ENCODE assay signal across 23 cellular contexts in genomic region chr3:147514366-147514765, GRCh38.
DNase-seq lines count a peak whose midpoint lies in the region; ATAC-seq and TF ChIP-seq lines count a peak whose summit lies in the region.
"Had no signal": no experiment of that assay in that cellular context is flagged by ENCODE, and none has a peak within 500 bp of the region (broad histone marks: within the 10 kb centered on the region; RNA-seq: fewer than 3 reads in every experiment).

No MANE protein-coding gene starts in this region.

- H3K79me2 ChIP-seq in Loucy (ENCODE audit: insufficient read depth, low read length) (no peaks in the 10 kb centered on the region), neural progenitor cell (ENCODE audit: low read depth) (no peaks in the 10 kb centered on the region)

- no peak overlapping the region for H3K9ac ChIP-seq in BLaER1 treated with 17β-estradiol and CSF1 and Interleukin-3, amounts not matched to agents 10 nM and 100 nM
- no peak overlapping the region for H3K9ac ChIP-seq in Loucy (ENCODE audit: low read depth, low read length, poor library complexity, severe bottlenecking)
- no peak overlapping the region for H3K9ac ChIP-seq in neural progenitor cell

- H3K4me3 Mint-ChIP-seq in neural progenitor cell: peak overlapping the region; percentile 28
- H3K4me3 Mint-ChIP-seq: CD14-positive monocyte; CD8-positive, alpha-beta memory T cell; H9 had no signal

- H3K9me3 Mint-ChIP-seq in neural progenitor cell: peaks cover 9% of the 10 kb centered on the region
- H3K9me3 Mint-ChIP-seq: H9 had no signal

- H3F3A ChIP-seq in Loucy (ENCODE audit: low read depth) (no peaks in the 10 kb centered on the region), neural progenitor cell (ENCODE audit: low read depth) (peaks cover 24% of the 10 kb centered on the region)

- H3K4me1 ChIP-seq in BLaER1 treated with 17β-estradiol and CSF1 and Interleukin-3, amounts not matched to agents 10 nM and 100 nM: peaks cover 7 to 21% (median 15%) of the 10 kb centered on the region in 10 experiments; a peak in 18 of 20 replicates
- peaks cover 10% of the 10 kb centered on the region for H3K4me1 ChIP-seq in Loucy (ENCODE audit: insufficient read depth, low read length, poor library complexity, severe bottlenecking)
- H3K4me1 ChIP-seq in neural progenitor cell: peaks cover 34% of the 10 kb centered on the region
- H3K4me1 ChIP-seq: Peyer's patch had no signal

- H4K20me1 ChIP-seq in BLaER1 treated with 17β-estradiol and CSF1 and Interleukin-3, amounts not matched to agents 10 nM and 100 nM: no peaks in the 10 kb centered on the region
- H4K20me1 ChIP-seq in Loucy (ENCODE audit: insufficient read depth, low read length, poor library complexity, severe bottlenecking) (no peaks in the 10 kb centered on the region), neural progenitor cell (ENCODE audit: low read depth) (no peaks in the 10 kb centered on the region)

- no peak overlapping the region for H2AFZ ChIP-seq in Loucy (ENCODE audit: low read length)
- H2AFZ ChIP-seq in neural progenitor cell (replicated peaks): no peak overlapping the region

- no peak for TF ChIP-seq CTCF in Loucy (conservative IDR thresholded peaks at IDR 0.05; ENCODE audit: low read length)
- no peak for TF ChIP-seq CTCF in neural progenitor cell (IDR thresholded peaks at IDR 0.05)

- 0 out of 22 replicates have a peak, but pooled peaks cover 0 to 3% (median 0%) of the 10 kb centered on the region in 11 experiments for H3K9me3 ChIP-seq in BLaER1 treated with 17β-estradiol and CSF1 and Interleukin-3, amounts not matched to agents 10 nM and 100 nM (replicated peaks in 1 of 11)
- H3K9me3 ChIP-seq in Loucy (ENCODE audit: insufficient read depth, low read depth, low read length) (no peaks in the 10 kb centered on the region), neural progenitor cell (ENCODE audit: low read depth) (no peaks in the 10 kb centered on the region)
- H3K9me3 ChIP-seq: Peyer's patch had no signal

- peak overlapping the region; percentile 64 for H3K27ac Mint-ChIP-seq in neural progenitor cell
- H3K27ac Mint-ChIP-seq: CD14-positive monocyte; CD8-positive, alpha-beta memory T cell had no signal

- H3K36me3 Mint-ChIP-seq in neural progenitor cell: peaks cover 23% of the 10 kb centered on the region
- H3K36me3 Mint-ChIP-seq: CD14-positive monocyte; CD8-positive, alpha-beta memory T cell had no signal

- DNase-seq in dermis blood vessel endothelial cell: peak; percentile 22
- DNase-seq in neural progenitor cell (ENCODE audit: low spot score): peak; percentile 62
- DNase-seq in stimulated activated CD4-positive, alpha-beta T cell treated with anti-CD3 and anti-CD28 coated beads, Interleukin-4, amount 100 ng/mL, for 1 hour: no peak
- DNase-seq in HUDEP-2 (lab: John Stamatoyannopoulos, UW; ENCODE audit: unreplicated experiment in 76 of 76): no peak
- DNase-seq: AML-193; CD8-positive, alpha-beta memory T cell; DMS 273 treated with DMSO at 0.1 percent for 48 hours; DMS79 treated with DMSO at 0.1 percent for 48 hours; GF-D8; KBM-7; MM.1S; NCI-H1694; NCI-H2081; NCI-H2227 treated with DMSO at 0.1 percent for 48 hours; NCI-H526 treated with DMSO at 0.1 percent for 48 hours; OCI-M1; Peyer's patch; SHP77 treated with DMSO at 0.1 percent for 48 hours had no signal

- no peaks in the 10 kb centered on the region for H3K9me2 ChIP-seq in Loucy (replicated peaks; ENCODE audit: low read depth, low read length)

- H3K27me3 ChIP-seq in BLaER1 treated with 17β-estradiol and CSF1 and Interleukin-3, amounts not matched to agents 10 nM and 100 nM: no peaks in the 10 kb centered on the region
- H3K27me3 ChIP-seq in Loucy (ENCODE audit: insufficient read depth, low read length, poor library complexity, severe bottlenecking) (peaks cover 84% of the 10 kb centered on the region), neural progenitor cell (no peaks in the 10 kb centered on the region)
- H3K27me3 ChIP-seq: Peyer's patch had no signal

- no peak overlapping the region for H3K27ac ChIP-seq in BLaER1 treated with 17β-estradiol and CSF1 and Interleukin-3, amounts not matched to agents 10 nM and 100 nM
- peak overlapping the region; percentile 6 for H3K27ac ChIP-seq in neural progenitor cell
- H3K27ac ChIP-seq: Peyer's patch had no signal

- no peak overlapping the region for H3K4me3 ChIP-seq in BLaER1 treated with 17β-estradiol and CSF1 and Interleukin-3, amounts not matched to agents 10 nM and 100 nM
- H3K4me3 ChIP-seq in Loucy (ENCODE audit: low read length, poor library complexity, severe bottlenecking): peak overlapping the region; percentile 5
- no peak overlapping the region for H3K4me3 ChIP-seq in neural progenitor cell
- H3K4me3 ChIP-seq: Peyer's patch had no signal

- H3K4me2 ChIP-seq in BLaER1 treated with 17β-estradiol and CSF1 and Interleukin-3, amounts not matched to agents 10 nM and 100 nM: peak overlapping the region; percentile 8 to 71 (median 42); a peak in 21 of 22 replicates
- peak overlapping the region; percentile 50 for H3K4me2 ChIP-seq in Loucy (ENCODE audit: low read depth, low read length, poor library complexity, severe bottlenecking)
- H3K4me2 ChIP-seq in neural progenitor cell: peak overlapping the region; percentile 63

- H3K4me1 Mint-ChIP-seq in neural progenitor cell: peaks cover 52% of the 10 kb centered on the region
- H3K4me1 Mint-ChIP-seq: CD14-positive monocyte; CD8-positive, alpha-beta memory T cell had no signal

- ATAC-seq in GM18505 (IDR thresholded peaks at IDR 0.05; ENCODE audit: unreplicated experiment): no peak

- H3K36me3 ChIP-seq in BLaER1 treated with 17β-estradiol and CSF1 and Interleukin-3, amounts not matched to agents 10 nM and 100 nM: no peaks in the 10 kb centered on the region
- H3K36me3 ChIP-seq in Loucy (ENCODE audit: insufficient read depth, low read length) (no peaks in the 10 kb centered on the region), neural progenitor cell (no peaks in the 10 kb centered on the region)
- H3K36me3 ChIP-seq: Peyer's patch had no signal

- H3K27me3 Mint-ChIP-seq in neural progenitor cell (ENCODE audit: insufficient read depth, low read depth): peaks cover 4% of the 10 kb centered on the region
- H3K27me3 Mint-ChIP-seq: CD8-positive, alpha-beta memory T cell had no signal

- TF ChIP-seq POLR2A in GM18505 (IDR thresholded peaks at IDR 0.05; ENCODE audit: borderline replicate concordance, extremely low read depth, insufficient read depth, insufficient read length): no peak

Comparison
In these comparisons a context has a peak if more than half of its experiments do, and no peak if none do; other contexts are left out.
1. DNase-seq: peak in dermis blood vessel endothelial cell (single experiment) and neural progenitor cell (single experiment); none in stimulated activated CD4-positive, alpha-beta T cell treated with anti-CD3 and anti-CD28 coated beads, Interleukin-4, amount 100 ng/mL, for 1 hour (single experiment) and HUDEP-2 (0 of 76).
2. Peak in every context shown above with its lines, with median percentiles within 50 percentile points of each other: H3K4me2 ChIP-seq.